26 cellular contexts compared by ENCODE assay signal in genomic region chr16:64343061-64343819, GRCh38.
"Had no signal": no experiment of that assay in that cellular context is flagged by ENCODE, and none has a peak within 500 bp of the region (broad histone marks: within the 10 kb centered on the region; RNA-seq: fewer than 3 reads in every experiment).

No MANE protein-coding gene starts in this region.

- H3K4me3 ChIP-seq: ascending aorta, breast epithelium, cardiac muscle cell, coronary artery, dorsolateral prefrontal cortex, gastroesophageal sphincter, heart right ventricle, hepatocyte had no signal

- DNase-seq: activated CD4-positive, alpha-beta memory T cell treated with anti-CD3 and anti-CD28 coated beads for 36 hours; activated CD4-positive, alpha-beta T cell treated with anti-CD3 and anti-CD28 coated beads for 36 hours; activated CD4-positive, alpha-beta T cell treated with anti-CD3 and anti-CD28 coated beads, Interleukin-2, amount 10 ng/mL, durations not matched to agents 24 days and 14 days; activated CD4-positive, CD25-positive, alpha-beta regulatory T cell; activated CD4-positive, CD25-positive, alpha-beta regulatory T cell treated with anti-CD3 and anti-CD28 coated beads, Interleukin-2, amount 50 U/mL, for 72 hours; activated CD8-positive, alpha-beta memory T cell treated with anti-CD3 and anti-CD28 coated beads, Interleukin-2, amount 10 ng/mL, durations not matched to agents 7 days and 5 days; activated CD8-positive, alpha-beta memory T cell treated with anti-CD3 and anti-CD28 coated beads, Interleukin-2, amount 50 U/mL, for 4 hours; activated CD8-positive, alpha-beta T cell treated with anti-CD3 and anti-CD28 coated beads, Interleukin-2, amount 10 ng/mL, durations not matched to agents 7 days and 5 days; activated gamma-delta T cell; activated naive CD4-positive, alpha-beta T cell; activated naive CD4-positive, alpha-beta T cell treated with anti-CD3 and anti-CD28 coated beads, Interleukin-2, amount 10 ng/mL, durations not matched to agents 7 days and 5 days; activated naive CD8-positive, alpha-beta T cell treated with anti-CD3 and anti-CD28 coated beads, Interleukin-2, amount 10 ng/mL, durations not matched to agents 7 days and 5 days; activated T-cell treated with anti-CD3 and anti-CD28 coated beads, Interleukin-2, amount 50 U/mL, for 1 hour; activated T-cell treated with anti-CD3 and anti-CD28 coated beads, Interleukin-2, amount 50 U/mL, for 72 hours; dorsolateral prefrontal cortex; effector memory CD4-positive, alpha-beta T cell; endodermal cell; foreskin melanocyte; T-helper 2 cell had no signal
